In the genomic region with DNA sequence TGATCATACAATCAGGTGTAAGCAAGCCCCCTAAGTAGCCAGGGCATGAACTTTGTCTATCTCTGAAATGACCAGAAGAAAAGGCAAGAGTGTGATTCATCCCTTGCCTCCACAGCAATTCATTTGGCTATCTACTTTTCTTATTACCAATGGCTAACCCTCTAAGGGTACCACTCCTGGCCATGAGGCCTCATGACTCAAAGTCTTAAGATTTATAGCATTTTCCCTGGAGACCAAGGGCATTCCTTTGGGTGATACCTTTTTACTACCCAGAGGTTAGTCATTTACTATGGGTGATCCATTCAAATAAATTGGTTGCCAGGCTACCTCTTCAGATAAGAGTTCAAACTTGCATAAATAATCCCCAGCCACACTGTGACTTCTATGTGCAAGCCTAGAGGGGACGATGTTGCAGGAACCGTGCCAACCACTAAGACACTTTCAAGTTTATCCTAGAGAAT, we compare ENCODE assay signal across 12 cellular contexts. TPM values are rescaled to one million over a fixed set of nuclear protein-coding genes. Genes with fewer than 3 reads are reported as not detected.
A peak's percentile ranks its signal among the peaks of the same experiment; 100 is the strongest.
DNase-seq lines count a peak whose midpoint lies in the region; ATAC-seq and TF ChIP-seq lines count a peak whose summit lies in the region.
"Had no signal": no experiment of that assay in that cellular context is flagged by ENCODE, and none has a peak within 500 bp of the region (broad histone marks: within the 10 kb centered on the region; RNA-seq: fewer than 3 reads in every experiment).

No MANE protein-coding gene starts in this region.

- TF ChIP-seq CTCF in activated B cell treated with CpG ODN at 0.5 μM for 24 hours (IDR thresholded peaks at IDR 0.05): no peak

- peaks cover 33% of the 10 kb centered on the region for H3K79me2 ChIP-seq in ACC112 (ENCODE audit: control insufficient read depth, insufficient read depth, low read length, unreplicated experiment)

- H3K4me3 Mint-ChIP-seq in activated B cell treated with CpG ODN at 0.5 μM for 24 hours: peak overlapping the region; percentile 7
- H3K4me3 Mint-ChIP-seq: activated naive CD8-positive, alpha-beta T cell treated with anti-CD3 and anti-CD28 coated beads, Interleukin-2, amount 10 ng/mL, durations not matched to agents 7 days and 5 days had no signal

- POLR2A ChIA-PET in activated B cell treated with CpG ODN at 0.5 μM for 24 hours (lab: Charles Lee): interaction anchor here (0.7 to 4.7 kb wide), 3 partner anchors 24 to 284 kb away, joined by 4 to 78 read pairs (median 40); no protein-coding TSS in a partner anchor

- H3K27ac ChIP-seq in ACC112 (ENCODE audit: low read depth, low read length): peak overlapping the region; percentile 74

- H3K36me3 ChIP-seq in ACC112 (ENCODE audit: insufficient read depth, low read length): no peaks in the 10 kb centered on the region

- no peaks in the 10 kb centered on the region for H3K9me3 Mint-ChIP-seq in activated B cell treated with CpG ODN at 0.5 μM for 24 hours
- H3K9me3 Mint-ChIP-seq: activated naive CD8-positive, alpha-beta T cell treated with anti-CD3 and anti-CD28 coated beads, Interleukin-2, amount 10 ng/mL, durations not matched to agents 7 days and 5 days had no signal

- no peak for ATAC-seq in activated B cell treated with CpG ODN at 0.5 μM for 24 hours (ENCODE audit: low read depth)
- ATAC-seq in left colon: peak; percentile 41
- ATAC-seq in GM19452 (IDR thresholded peaks at IDR 0.05; ENCODE audit: unreplicated experiment): no peak

- CTCF ChIA-PET in activated B cell treated with CpG ODN at 0.5 μM for 24 hours (lab: Charles Lee): no interaction called here

- no peak overlapping the region for H3K4me3 ChIP-seq in ACC112 (ENCODE audit: low read depth, low read length)

- H3K27me3 Mint-ChIP-seq in activated B cell treated with CpG ODN at 0.5 μM for 24 hours: peaks cover 2% of the 10 kb centered on the region

- peak overlapping the region; percentile 65 for H3K27ac Mint-ChIP-seq in activated B cell treated with CpG ODN at 0.5 μM for 24 hours
- H3K27ac Mint-ChIP-seq: activated naive CD8-positive, alpha-beta T cell treated with anti-CD3 and anti-CD28 coated beads, Interleukin-2, amount 10 ng/mL, durations not matched to agents 7 days and 5 days had no signal

- peaks cover 62% of the 10 kb centered on the region for H3K4me1 ChIP-seq in ACC112 (ENCODE audit: control insufficient read depth, insufficient read depth, low read length, unreplicated experiment)

- no peak overlapping the region for H2AFZ ChIP-seq in ACC112 (ENCODE audit: low read length, unreplicated experiment)

- peaks cover 17% of the 10 kb centered on the region for H3K36me3 Mint-ChIP-seq in activated B cell treated with CpG ODN at 0.5 μM for 24 hours (ENCODE audit: low read depth)

- intact Hi-C loops in activated B cell treated with CpG ODN at 0.5 μM for 24 hours (cut with micrococcal nuclease) (loop anchor here (5.0 kb wide), 1 partner anchor 1515 kb away; no protein-coding TSS in a partner anchor), left colon (cut with DNase I, micrococcal nuclease) (no loop called here)

- no peaks in the 10 kb centered on the region for H3K27me3 ChIP-seq in ACC112 (ENCODE audit: insufficient read depth, low read length)

- DNase-seq in HK-2 (ENCODE audit: unreplicated experiment) (peak; percentile 41), activated B cell treated with CpG ODN at 0.5 μM for 24 hours (no peak), left colon (peak in 1 of 2 donors; percentile 58), NCI-H69 (lab: John Stamatoyannopoulos, UW) (no peak), NCI-H2081 treated with DMSO at 0.1 percent for 48 hours (lab: John Stamatoyannopoulos, UW) (no peak)
- DNase-seq in stimulated activated CD4-positive, alpha-beta T cell treated with anti-CD3 and anti-CD28 coated beads, Interleukin-15, amount 100 ng/mL, for 24 hours: no peak
- DNase-seq: activated naive CD8-positive, alpha-beta T cell treated with anti-CD3 and anti-CD28 coated beads, Interleukin-2, amount 10 ng/mL, durations not matched to agents 7 days and 5 days; effector CD4-positive, alpha-beta T cell; NCI-H774; stimulated activated CD4-positive, alpha-beta T cell treated with anti-CD3 and anti-CD28 coated beads, Interleukin-12 subunit alpha, Interleukin-12 subunit beta, amount 100 ng/mL, for 4 hours had no signal

- H3K4me1 Mint-ChIP-seq in activated B cell treated with CpG ODN at 0.5 μM for 24 hours: peaks cover 44% of the 10 kb centered on the region

RNA-seq across cellular contexts. Expression of a gene that starts 1.5 kb away (rescaled TPM):
- total RNA-seq in activated B cell treated with CpG ODN at 0.5 μM for 24 hours (199 and 221 TPM in 2 replicates), left colon (1,000 to 10,000 TPM; 1,592 to 1,809 TPM)
